2 cellular contexts compared by ENCODE assay signal in the genomic region with DNA sequence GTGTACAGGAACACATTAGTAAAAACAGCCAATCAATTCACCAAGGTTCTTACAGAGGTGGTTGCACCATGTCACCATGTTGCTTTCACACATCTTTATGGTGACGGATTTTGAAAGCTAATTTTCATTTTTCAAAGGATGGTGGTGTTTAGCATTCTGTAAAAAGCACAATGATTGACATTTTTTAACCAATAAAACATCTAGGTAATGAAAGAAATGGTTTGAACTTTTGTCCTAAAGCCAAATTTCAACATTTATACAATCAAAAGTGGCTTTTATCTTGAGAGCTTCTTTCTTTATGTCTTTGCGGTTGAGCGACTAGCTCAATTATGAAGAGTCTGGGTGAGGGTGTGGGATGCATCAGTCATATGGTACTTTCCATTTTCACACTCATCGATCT.
TF ChIP-seq lines count a peak whose summit lies in the region.

No MANE protein-coding gene starts in this region.

TF ChIP-seq in GM12878, 131 proteins besides CTCF, POLR2A, EP300 and RAD21:
- TF ChIP-seq, protein P1, sequence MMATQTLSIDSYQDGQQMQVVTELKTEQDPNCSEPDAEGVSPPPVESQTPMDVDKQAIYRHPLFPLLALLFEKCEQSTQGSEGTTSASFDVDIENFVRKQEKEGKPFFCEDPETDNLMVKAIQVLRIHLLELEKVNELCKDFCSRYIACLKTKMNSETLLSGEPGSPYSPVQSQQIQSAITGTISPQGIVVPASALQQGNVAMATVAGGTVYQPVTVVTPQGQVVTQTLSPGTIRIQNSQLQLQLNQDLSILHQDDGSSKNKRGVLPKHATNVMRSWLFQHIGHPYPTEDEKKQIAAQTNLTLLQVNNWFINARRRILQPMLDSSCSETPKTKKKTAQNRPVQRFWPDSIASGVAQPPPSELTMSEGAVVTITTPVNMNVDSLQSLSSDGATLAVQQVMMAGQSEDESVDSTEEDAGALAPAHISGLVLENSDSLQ (IDR thresholded peaks at IDR 0.05) = peak; percentile 35; the same call in 1 of the 2 replicates
- TF ChIP-seq DPF2 (IDR thresholded peaks at IDR 0.05) = peak; percentile 41; the same call in 1 of the 2 replicates
- TF ChIP-seq, protein P2, sequence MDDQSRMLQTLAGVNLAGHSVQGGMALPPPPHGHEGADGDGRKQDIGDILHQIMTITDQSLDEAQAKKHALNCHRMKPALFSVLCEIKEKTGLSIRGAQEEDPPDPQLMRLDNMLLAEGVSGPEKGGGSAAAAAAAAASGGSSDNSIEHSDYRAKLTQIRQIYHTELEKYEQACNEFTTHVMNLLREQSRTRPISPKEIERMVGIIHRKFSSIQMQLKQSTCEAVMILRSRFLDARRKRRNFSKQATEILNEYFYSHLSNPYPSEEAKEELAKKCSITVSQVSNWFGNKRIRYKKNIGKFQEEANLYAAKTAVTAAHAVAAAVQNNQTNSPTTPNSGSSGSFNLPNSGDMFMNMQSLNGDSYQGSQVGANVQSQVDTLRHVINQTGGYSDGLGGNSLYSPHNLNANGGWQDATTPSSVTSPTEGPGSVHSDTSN (IDR thresholded peaks at IDR 0.05; ENCODE audit: insufficient replicate concordance, low read depth, low read length) = no peak
- TF ChIP-seq, protein P3, sequence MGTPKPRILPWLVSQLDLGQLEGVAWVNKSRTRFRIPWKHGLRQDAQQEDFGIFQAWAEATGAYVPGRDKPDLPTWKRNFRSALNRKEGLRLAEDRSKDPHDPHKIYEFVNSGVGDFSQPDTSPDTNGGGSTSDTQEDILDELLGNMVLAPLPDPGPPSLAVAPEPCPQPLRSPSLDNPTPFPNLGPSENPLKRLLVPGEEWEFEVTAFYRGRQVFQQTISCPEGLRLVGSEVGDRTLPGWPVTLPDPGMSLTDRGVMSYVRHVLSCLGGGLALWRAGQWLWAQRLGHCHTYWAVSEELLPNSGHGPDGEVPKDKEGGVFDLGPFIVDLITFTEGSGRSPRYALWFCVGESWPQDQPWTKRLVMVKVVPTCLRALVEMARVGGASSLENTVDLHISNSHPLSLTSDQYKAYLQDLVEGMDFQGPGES (IDR thresholded peaks at IDR 0.05) = no peak
- TF ChIP-seq ATF7 (IDR thresholded peaks at IDR 0.05; ENCODE audit: low read depth) = 0 out of 2 replicates have a peak, but pooled peaks have one; percentile 20
- TF ChIP-seq, protein P4, sequence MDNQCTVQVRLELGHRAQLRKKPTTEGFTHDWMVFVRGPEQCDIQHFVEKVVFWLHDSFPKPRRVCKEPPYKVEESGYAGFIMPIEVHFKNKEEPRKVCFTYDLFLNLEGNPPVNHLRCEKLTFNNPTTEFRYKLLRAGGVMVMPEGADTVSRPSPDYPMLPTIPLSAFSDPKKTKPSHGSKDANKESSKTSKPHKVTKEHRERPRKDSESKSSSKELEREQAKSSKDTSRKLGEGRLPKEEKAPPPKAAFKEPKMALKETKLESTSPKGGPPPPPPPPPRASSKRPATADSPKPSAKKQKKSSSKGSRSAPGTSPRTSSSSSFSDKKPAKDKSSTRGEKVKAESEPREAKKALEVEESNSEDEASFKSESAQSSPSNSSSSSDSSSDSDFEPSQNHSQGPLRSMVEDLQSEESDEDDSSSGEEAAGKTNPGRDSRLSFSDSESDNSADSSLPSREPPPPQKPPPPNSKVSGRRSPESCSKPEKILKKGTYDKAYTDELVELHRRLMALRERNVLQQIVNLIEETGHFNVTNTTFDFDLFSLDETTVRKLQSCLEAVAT (IDR thresholded peaks at IDR 0.05) = no peak
- 0 out of 2 replicates have a peak, but pooled peaks have one; percentile 19 for TF ChIP-seq BCL11A (IDR thresholded peaks at IDR 0.05; ENCODE audit: low read depth, low read length)
- TF ChIP-seq RCOR1 (conservative IDR thresholded peaks at IDR 0.05; ENCODE audit: low read depth, low read length) = no peak
- TF ChIP-seq, protein P5, sequence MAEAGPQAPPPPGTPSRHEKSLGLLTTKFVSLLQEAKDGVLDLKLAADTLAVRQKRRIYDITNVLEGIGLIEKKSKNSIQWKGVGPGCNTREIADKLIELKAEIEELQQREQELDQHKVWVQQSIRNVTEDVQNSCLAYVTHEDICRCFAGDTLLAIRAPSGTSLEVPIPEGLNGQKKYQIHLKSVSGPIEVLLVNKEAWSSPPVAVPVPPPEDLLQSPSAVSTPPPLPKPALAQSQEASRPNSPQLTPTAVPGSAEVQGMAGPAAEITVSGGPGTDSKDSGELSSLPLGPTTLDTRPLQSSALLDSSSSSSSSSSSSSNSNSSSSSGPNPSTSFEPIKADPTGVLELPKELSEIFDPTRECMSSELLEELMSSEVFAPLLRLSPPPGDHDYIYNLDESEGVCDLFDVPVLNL (IDR thresholded peaks at IDR 0.05; ENCODE audit: low read depth, low read length) = no peak
- TF ChIP-seq MTA2 (IDR thresholded peaks at IDR 0.05; ENCODE audit: low read depth) = peak; percentile 89
- peak; percentile 84 for TF ChIP-seq NR2F1 (conservative IDR thresholded peaks at IDR 0.05)

TF ChIP-seq in H1, 55 proteins besides CTCF, POLR2A, EP300 and RAD21:
- TF ChIP-seq HDAC2 (IDR thresholded peaks at IDR 0.05; ENCODE audit: borderline replicate concordance in 1 of 2, low read depth in 2 of 2, low read length in 2 of 2) = no peak
